Comparison of ENCODE assay signal across 1 cellular context in the genomic region with DNA sequence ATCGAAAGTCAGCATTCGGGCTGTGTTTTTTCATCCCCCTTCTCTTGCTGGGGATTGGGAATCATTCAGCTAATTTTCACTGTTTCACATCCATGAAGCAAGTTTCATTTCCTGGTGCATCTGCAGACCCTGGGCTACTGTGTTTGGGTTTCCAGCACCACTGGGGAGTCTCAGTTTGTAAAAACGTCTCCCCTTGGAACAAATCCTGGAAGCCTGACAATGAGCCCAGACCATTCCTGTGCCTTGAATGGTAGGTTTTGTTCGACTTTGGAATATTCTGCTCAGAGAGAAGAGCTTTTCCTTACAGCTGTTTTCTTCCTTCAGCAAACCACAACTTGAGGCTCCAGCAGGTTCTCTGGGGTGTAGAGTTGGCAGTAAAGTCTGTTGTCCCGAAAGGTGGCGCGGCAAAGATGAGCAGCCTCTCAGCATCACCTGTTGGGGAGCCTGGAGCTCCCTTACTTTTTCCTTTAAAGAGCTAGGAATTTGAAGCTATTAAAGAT.
TF ChIP-seq lines count a peak whose summit lies in the region.

No MANE protein-coding gene starts in this region.

TF ChIP-seq in IMR-90, 13 proteins besides CTCF, POLR2A, EP300 and RAD21 (continued from another document):
- no peak for TF ChIP-seq MXI1 (IDR thresholded peaks at IDR 0.05; ENCODE audit: borderline replicate concordance, low read depth, low read length)
- TF ChIP-seq, protein P1, sequence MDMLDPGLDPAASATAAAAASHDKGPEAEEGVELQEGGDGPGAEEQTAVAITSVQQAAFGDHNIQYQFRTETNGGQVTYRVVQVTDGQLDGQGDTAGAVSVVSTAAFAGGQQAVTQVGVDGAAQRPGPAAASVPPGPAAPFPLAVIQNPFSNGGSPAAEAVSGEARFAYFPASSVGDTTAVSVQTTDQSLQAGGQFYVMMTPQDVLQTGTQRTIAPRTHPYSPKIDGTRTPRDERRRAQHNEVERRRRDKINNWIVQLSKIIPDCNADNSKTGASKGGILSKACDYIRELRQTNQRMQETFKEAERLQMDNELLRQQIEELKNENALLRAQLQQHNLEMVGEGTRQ (IDR thresholded peaks at IDR 0.05; ENCODE audit: low read depth, low read length), result no peak
- no peak for TF ChIP-seq SMC3 (IDR thresholded peaks at IDR 0.05; ENCODE audit: low read depth, low read length)
- TF ChIP-seq NFE2L2 (IDR thresholded peaks at IDR 0.05; ENCODE audit: low read depth, low read length), result no peak
- TF ChIP-seq MAZ (IDR thresholded peaks at IDR 0.05; ENCODE audit: borderline replicate concordance, low read depth, low read length), result no peak
- TF ChIP-seq FOS (IDR thresholded peaks at IDR 0.05; ENCODE audit: low read depth, low read length), result no peak
